In the genomic region with DNA sequence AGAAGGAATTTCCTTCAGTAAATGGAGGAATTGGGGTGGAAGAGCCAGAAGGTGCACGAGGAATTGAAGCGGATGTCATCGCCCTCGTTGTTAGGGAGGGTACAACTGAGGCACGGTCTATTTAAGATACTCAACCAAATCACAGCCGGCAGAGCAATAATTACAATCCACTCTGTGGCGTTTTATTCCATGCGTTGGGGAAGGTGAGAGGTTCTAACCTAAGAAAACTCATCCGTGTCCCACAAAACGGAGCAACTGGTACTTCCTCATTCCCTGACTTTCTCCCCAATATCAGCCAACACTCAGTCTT, we compare ENCODE assay signal across 8 cellular contexts. TPM values are rescaled to one million over a fixed set of nuclear protein-coding genes. Genes with fewer than 3 reads are reported as not detected.
DNase-seq lines count a peak whose midpoint lies in the region; TF ChIP-seq lines count a peak whose summit lies in the region.

No MANE protein-coding gene starts in this region.

- H3K36me3 Mint-ChIP-seq in neural crest cell (ENCODE audit: low read depth) = peaks cover 7% of the 10 kb centered on the region

- H3K27me3 ChIP-seq in BLaER1 treated with 17β-estradiol and CSF1 and Interleukin-3, amounts not matched to agents 10 nM and 100 nM = no peaks in the 10 kb centered on the region
- no peaks in the 10 kb centered on the region for H3K27me3 ChIP-seq in ectodermal cell (ENCODE audit: control insufficient read depth, insufficient read depth, low read length, poor library complexity, severe bottlenecking)

- 61 to 62% methylated on average over 10 of the region's 10 CpGs for WGBS in ectodermal cell, 2 experiments

- peaks cover 17% of the 10 kb centered on the region for H3K9me3 Mint-ChIP-seq in neural crest cell

- H4K20me1 ChIP-seq in BLaER1 treated with 17β-estradiol and CSF1 and Interleukin-3, amounts not matched to agents 10 nM and 100 nM = peaks cover 4 to 37% (median 28%) of the 10 kb centered on the region in 11 experiments; a peak in 14 of 22 replicates

- H3K9ac ChIP-seq in BLaER1 treated with 17β-estradiol and CSF1 and Interleukin-3, amounts not matched to agents 10 nM and 100 nM = peak overlapping the region; percentile 84 to 95 (median 93); a peak in 21 of 22 replicates

- H3K4me3 ChIP-seq in BLaER1 treated with 17β-estradiol and CSF1 and Interleukin-3, amounts not matched to agents 10 nM and 100 nM = peak overlapping the region; percentile 75 to 94 (median 85)
- H3K4me3 ChIP-seq in NB4 (ENCODE audit: low read depth, low read length) = peak overlapping the region; percentile 64
- peak overlapping the region; percentile 68 for H3K4me3 ChIP-seq in ectodermal cell (ENCODE audit: insufficient read depth, low read depth, low read length)

- peak overlapping the region; percentile 47 to 62 (median 54) for H3K4me2 ChIP-seq in BLaER1 treated with 17β-estradiol and CSF1 and Interleukin-3, amounts not matched to agents 10 nM and 100 nM

- no peak for DNase-seq in NB4 (ENCODE audit: low read depth)
- DNase-seq in neural crest cell (ENCODE audit: low read depth, low spot score) = no peak
- no peak for DNase-seq in stimulated activated CD4-positive, alpha-beta T cell treated with anti-CD3 and anti-CD28 coated beads, Interleukin-2, amount 100 ng/mL, for 24 hours
- DNase-seq in dedifferentiated amniotic fluid mesenchymal stem cell (ENCODE audit: extremely low spot score) = no peak
- DNase-seq in NCI-H2227 treated with DMSO at 0.1 percent for 48 hours (lab: John Stamatoyannopoulos, UW) = no peak
- DNase-seq in SKM-1 (lab: John Stamatoyannopoulos, UW; ENCODE audit: unreplicated experiment) = no peak

- H3K4me3 Mint-ChIP-seq in neural crest cell = peak overlapping the region; percentile 86

- H3K4me1 ChIP-seq in BLaER1 treated with 17β-estradiol and CSF1 and Interleukin-3, amounts not matched to agents 10 nM and 100 nM = peaks cover 19 to 37% (median 25%) of the 10 kb centered on the region in 10 experiments
- peaks cover 11% of the 10 kb centered on the region for H3K4me1 ChIP-seq in ectodermal cell (ENCODE audit: control insufficient read depth, insufficient read depth, low read length)

- TF ChIP-seq CTCF in NB4 (IDR thresholded peaks at IDR 0.05; ENCODE audit: low read depth, low read length) (no peak), neural crest cell (conservative IDR thresholded peaks at IDR 0.05) (no peak)

- TF ChIP-seq POLR2A in NB4 (IDR thresholded peaks at IDR 0.05; ENCODE audit: extremely low read depth, insufficient read length) = no peak

- peak overlapping the region in 10 of 11 experiments; percentile 82 to 93 (median 88); a peak in 20 of 22 replicates for H3K27ac ChIP-seq in BLaER1 treated with 17β-estradiol and CSF1 and Interleukin-3, amounts not matched to agents 10 nM and 100 nM
- H3K27ac ChIP-seq in ectodermal cell (ENCODE audit: insufficient read depth, low read depth, low read length, poor library complexity, severe bottlenecking) = no peak overlapping the region

- H3K9me3 ChIP-seq in BLaER1 treated with 17β-estradiol and CSF1 and Interleukin-3, amounts not matched to agents 10 nM and 100 nM (replicated peaks in 1 of 11) = peaks cover 0 to 11% (median 4%) of the 10 kb centered on the region in 11 experiments; a peak in 5 of 22 replicates
- H3K9me3 ChIP-seq in ectodermal cell (ENCODE audit: control insufficient read depth, low read length) = no peaks in the 10 kb centered on the region

- peaks cover 58% of the 10 kb centered on the region for H3K27me3 Mint-ChIP-seq in neural crest cell (ENCODE audit: low read depth)

- peaks cover 20% of the 10 kb centered on the region for H3K4me1 Mint-ChIP-seq in neural crest cell

- H3K27ac Mint-ChIP-seq in neural crest cell (ENCODE audit: unreplicated experiment) = no peak overlapping the region

- peaks cover 7 to 20% (median 16%) of the 10 kb centered on the region in 11 experiments; a peak in 21 of 22 replicates for H3K36me3 ChIP-seq in BLaER1 treated with 17β-estradiol and CSF1 and Interleukin-3, amounts not matched to agents 10 nM and 100 nM
- H3K36me3 ChIP-seq in ectodermal cell (ENCODE audit: control insufficient read depth, insufficient read depth, low read length) = no peaks in the 10 kb centered on the region

RNA-seq across cellular contexts. Expression of gene RRBP1, which starts 0.8 kb away (rescaled TPM):
- polyA plus RNA-seq in ectodermal cell (2013, experiment 1 of 4) = 62.9 TPM
- 72.2 TPM for polyA plus RNA-seq in ectodermal cell (2013, experiment 2 of 4)
- 40.4 TPM for polyA plus RNA-seq in ectodermal cell (2013, experiment 3 of 4)
- polyA plus RNA-seq in ectodermal cell (2013, experiment 4 of 4) = 49.1 TPM
- total RNA-seq in neural crest cell = 46.7 and 50.9 TPM in 2 replicates

RNA-seq across cellular contexts. Expression of gene BANF2, which starts 16.9 kb away (rescaled TPM):
- not detected for polyA plus RNA-seq in ectodermal cell (2013, experiment 1 of 4)
- not detected for polyA plus RNA-seq in ectodermal cell (2013, experiment 2 of 4)
- not detected for polyA plus RNA-seq in ectodermal cell (2013, experiment 3 of 4)
- polyA plus RNA-seq in ectodermal cell (2013, experiment 4 of 4) = not detected
- total RNA-seq in neural crest cell = not detected in 2 replicates
